14 cellular contexts compared by ENCODE assay signal in genomic region chr9:95107001-95107749, GRCh38.
A peak's percentile ranks its signal among the peaks of the same experiment; 100 is the strongest.
DNase-seq lines count a peak whose midpoint lies in the region; ATAC-seq and TF ChIP-seq lines count a peak whose summit lies in the region.
"Had no signal": no experiment of that assay in that cellular context is flagged by ENCODE, and none has a peak within 500 bp of the region (broad histone marks: within the 10 kb centered on the region; RNA-seq: fewer than 3 reads in every experiment).

No MANE protein-coding gene starts in this region.

- DNase-seq in body of pancreas (peak in 3 of 4 donors; percentile 59 to 77 (median 67)), heart left ventricle (peak in 2 of 5 donors; percentile 40 to 62), retinal pigment epithelial cell (ENCODE audit: low read depth) (peak; percentile 83), GDM1 (lab: John Stamatoyannopoulos, UW) (no peak), BE2C (no peak)
- DNase-seq in activated T-helper 1 cell treated with anti-CD3 and anti-CD28 coated beads, Interleukin-12 subunit alpha, Interleukin-12 subunit beta, Interleukin-2, Interleukin-4 antibody, amounts not matched to agents 30 ng/mL and 10 ng/mL and 1 ng/mL, durations not matched to agents 14 hours and 24 hours and 36 hours (ENCODE audit: low spot score): no peak
- DNase-seq: GOT3; NCI-H345; SIG-M5; stimulated activated naive CD8-positive, alpha-beta T cell treated with anti-CD3 and anti-CD28 coated beads, Interleukin-15, amount 100 ng/mL, for 72 hours had no signal

- no peak for TF ChIP-seq POLR2A in body of pancreas (IDR thresholded peaks at IDR 0.05)
- TF ChIP-seq POLR2A in heart left ventricle (IDR thresholded peaks at IDR 0.05): no peak

- H3K27ac Mint-ChIP-seq in activated T-helper 1 cell treated with anti-CD3 and anti-CD28 coated beads, Interleukin-12 subunit alpha, Interleukin-12 subunit beta, Interleukin-2, Interleukin-4 antibody, amounts not matched to agents 30 ng/mL and 10 ng/mL and 1 ng/mL, durations not matched to agents 14 hours and 24 hours and 36 hours: no peak overlapping the region

- H3K27me3 ChIP-seq in BLaER1 (no peaks in the 10 kb centered on the region), body of pancreas (no peaks in the 10 kb centered on the region), heart left ventricle (no peaks in the 10 kb centered on the region), BE2C (no peaks in the 10 kb centered on the region)
- H3K27me3 ChIP-seq: BLaER1 treated with 17β-estradiol and CSF1 and Interleukin-3, amounts not matched to agents 10 nM and 100 nM had no signal

- H3K36me3 Mint-ChIP-seq in activated T-helper 1 cell treated with anti-CD3 and anti-CD28 coated beads, Interleukin-12 subunit alpha, Interleukin-12 subunit beta, Interleukin-2, Interleukin-4 antibody, amounts not matched to agents 30 ng/mL and 10 ng/mL and 1 ng/mL, durations not matched to agents 14 hours and 24 hours and 36 hours (ENCODE audit: low read depth): no peaks in the 10 kb centered on the region

- H3K9me3 ChIP-seq in BLaER1: no peaks in the 10 kb centered on the region
- no peaks in the 10 kb centered on the region for H3K9me3 ChIP-seq in body of pancreas
- H3K9me3 ChIP-seq in heart left ventricle: no peaks in the 10 kb centered on the region
- no peaks in the 10 kb centered on the region for H3K9me3 ChIP-seq in BE2C
- H3K9me3 ChIP-seq: BLaER1 treated with 17β-estradiol and CSF1 and Interleukin-3, amounts not matched to agents 10 nM and 100 nM had no signal

- H3K4me3 ChIP-seq in BLaER1 (no peak overlapping the region), body of pancreas (no peak overlapping the region), heart left ventricle (no peak overlapping the region), retinal pigment epithelial cell (ENCODE audit: low read length) (no peak overlapping the region), BE2C (ENCODE audit: low read depth, low read length) (no peak overlapping the region)
- H3K4me3 ChIP-seq: BLaER1 treated with 17β-estradiol and CSF1 and Interleukin-3, amounts not matched to agents 10 nM and 100 nM had no signal

- no peak overlapping the region for H3K27ac ChIP-seq in BLaER1
- H3K27ac ChIP-seq in body of pancreas: peak overlapping the region; percentile 19 to 63 (median 53)
- peak overlapping the region in 7 of 12 donors; percentile 23 to 50 (median 37) for H3K27ac ChIP-seq in heart left ventricle
- H3K27ac ChIP-seq: BLaER1 treated with 17β-estradiol and CSF1 and Interleukin-3, amounts not matched to agents 10 nM and 100 nM; KMS-11 had no signal

- no peaks in the 10 kb centered on the region for H3K4me1 Mint-ChIP-seq in activated T-helper 1 cell treated with anti-CD3 and anti-CD28 coated beads, Interleukin-12 subunit alpha, Interleukin-12 subunit beta, Interleukin-2, Interleukin-4 antibody, amounts not matched to agents 30 ng/mL and 10 ng/mL and 1 ng/mL, durations not matched to agents 14 hours and 24 hours and 36 hours (ENCODE audit: low read depth)
- H3K4me1 Mint-ChIP-seq: stimulated activated naive CD8-positive, alpha-beta T cell treated with anti-CD3 and anti-CD28 coated beads, Interleukin-15, amount 100 ng/mL, for 72 hours had no signal

- H3K9me3 Mint-ChIP-seq in activated T-helper 1 cell treated with anti-CD3 and anti-CD28 coated beads, Interleukin-12 subunit alpha, Interleukin-12 subunit beta, Interleukin-2, Interleukin-4 antibody, amounts not matched to agents 30 ng/mL and 10 ng/mL and 1 ng/mL, durations not matched to agents 14 hours and 24 hours and 36 hours: no peaks in the 10 kb centered on the region
- H3K9me3 Mint-ChIP-seq: stimulated activated naive CD8-positive, alpha-beta T cell treated with anti-CD3 and anti-CD28 coated beads, Interleukin-15, amount 100 ng/mL, for 72 hours had no signal

- no peak overlapping the region for H3K4me3 Mint-ChIP-seq in activated T-helper 1 cell treated with anti-CD3 and anti-CD28 coated beads, Interleukin-12 subunit alpha, Interleukin-12 subunit beta, Interleukin-2, Interleukin-4 antibody, amounts not matched to agents 30 ng/mL and 10 ng/mL and 1 ng/mL, durations not matched to agents 14 hours and 24 hours and 36 hours
- H3K4me3 Mint-ChIP-seq: stimulated activated naive CD8-positive, alpha-beta T cell treated with anti-CD3 and anti-CD28 coated beads, Interleukin-15, amount 100 ng/mL, for 72 hours had no signal

- intact Hi-C loops in body of pancreas (cut with DNase I): no loop called here
- intact Hi-C loops in heart left ventricle (cut with DNase I): no loop called here
- intact Hi-C loops in activated T-helper 1 cell treated with anti-CD3 and anti-CD28 coated beads, Interleukin-12 subunit alpha, Interleukin-12 subunit beta, Interleukin-2, Interleukin-4 antibody, amounts not matched to agents 30 ng/mL and 10 ng/mL and 1 ng/mL, durations not matched to agents 14 hours and 24 hours and 36 hours (cut with micrococcal nuclease): no loop called here

- peak overlapping the region; percentile 25 for H3K4me2 ChIP-seq in BLaER1
- H3K4me2 ChIP-seq: KMS-11 had no signal

- peaks cover 19% of the 10 kb centered on the region for H3K36me3 ChIP-seq in BLaER1
- H3K36me3 ChIP-seq in body of pancreas (replicated peaks in 1 of 2; ENCODE audit: insufficient read depth in 1 of 2, low read depth in 2 of 2): peaks cover 0 to 15% of the 10 kb centered on the region in 2 donors
- peaks cover 0 to 73% (median 50%) of the 10 kb centered on the region in 9 donors for H3K36me3 ChIP-seq in heart left ventricle
- H3K36me3 ChIP-seq in BE2C: peaks cover 92% of the 10 kb centered on the region

- ATAC-seq in body of pancreas: peak; percentile 28
- ATAC-seq in heart left ventricle: no peak
- ATAC-seq in esophagus mucosa: no peak
- ATAC-seq: stimulated activated naive CD8-positive, alpha-beta T cell treated with anti-CD3 and anti-CD28 coated beads, Interleukin-15, amount 100 ng/mL, for 72 hours had no signal

- 33 to 44% methylated on average over 14 to 18 of the region's 18 CpGs for WGBS in body of pancreas, 2 donors
- WGBS in heart left ventricle, 4 donors: 75 to 82% (median 78%) methylated on average over 18 of the region's 18 CpGs

- peak in 3 of 7 experiments; percentile 11 to 24 (median 17) for TF ChIP-seq CTCF in body of pancreas (IDR thresholded peaks at IDR 0.05)
- TF ChIP-seq CTCF in heart left ventricle (IDR thresholded peaks at IDR 0.05): no peak
- peak; percentile 27 for TF ChIP-seq CTCF in retinal pigment epithelial cell (conservative IDR thresholded peaks at IDR 0.05; ENCODE audit: low read depth, low read length)
- TF ChIP-seq CTCF in BE2C (IDR thresholded peaks at IDR 0.05; ENCODE audit: low read depth, low read length): no peak

- H3K9ac ChIP-seq in BLaER1: no peak overlapping the region
- H3K9ac ChIP-seq: BLaER1 treated with 17β-estradiol and CSF1 and Interleukin-3, amounts not matched to agents 10 nM and 100 nM; KMS-11 had no signal

- no peaks in the 10 kb centered on the region for H3K27me3 Mint-ChIP-seq in activated T-helper 1 cell treated with anti-CD3 and anti-CD28 coated beads, Interleukin-12 subunit alpha, Interleukin-12 subunit beta, Interleukin-2, Interleukin-4 antibody, amounts not matched to agents 30 ng/mL and 10 ng/mL and 1 ng/mL, durations not matched to agents 14 hours and 24 hours and 36 hours (ENCODE audit: insufficient read depth)
- H3K27me3 Mint-ChIP-seq: stimulated activated naive CD8-positive, alpha-beta T cell treated with anti-CD3 and anti-CD28 coated beads, Interleukin-15, amount 100 ng/mL, for 72 hours had no signal

- no peaks in the 10 kb centered on the region for H4K20me1 ChIP-seq in BLaER1
- H4K20me1 ChIP-seq: BLaER1 treated with 17β-estradiol and CSF1 and Interleukin-3, amounts not matched to agents 10 nM and 100 nM had no signal

- H3K4me1 ChIP-seq in BLaER1 (peaks cover 21% of the 10 kb centered on the region), body of pancreas (peaks cover 53% of the 10 kb centered on the region), heart left ventricle (peaks cover 0 to 43% (median 22%) of the 10 kb centered on the region in 12 donors), BE2C (peaks cover 22% of the 10 kb centered on the region)

Comparison
In these comparisons a context has a peak if more than half of its experiments do, and no peak if none do; other contexts are left out.
1. DNase-seq: peak in body of pancreas (3 of 4) and retinal pigment epithelial cell (single experiment); none in GDM1 (single experiment), BE2C (single experiment) and activated T-helper 1 cell treated with anti-CD3 and anti-CD28 coated beads, Interleukin-12 subunit alpha, Interleukin-12 subunit beta, Interleukin-2, Interleukin-4 antibody, amounts not matched to agents 30 ng/mL and 10 ng/mL and 1 ng/mL, durations not matched to agents 14 hours and 24 hours and 36 hours (single experiment).